ENCODE assay signal across 1 cellular context in genomic region chr15:38586005-38586404, GRCh38. TPM values are rescaled to one million over a fixed set of nuclear protein-coding genes. Genes with fewer than 3 reads are reported as not detected.
"Had no signal": no experiment of that assay in that cellular context is flagged by ENCODE, and none has a peak within 500 bp of the region (broad histone marks: within the 10 kb centered on the region; RNA-seq: fewer than 3 reads in every experiment).

No MANE protein-coding gene starts in this region.

RNA-seq across cellular contexts. Expression of gene RASGRP1, which starts 21.4 kb away (rescaled TPM):
- total RNA-seq: G401 had no signal
